ENCODE assay signal across 8 cellular contexts in genomic region chr10:5446390-5446926, GRCh38. TPM values are rescaled to one million over a fixed set of nuclear protein-coding genes. Genes with fewer than 3 reads are reported as not detected.
DNase-seq lines count a peak whose midpoint lies in the region; ATAC-seq and TF ChIP-seq lines count a peak whose summit lies in the region.

No MANE protein-coding gene starts in this region.

- peaks cover 0 to 3% (median 0%) of the 10 kb centered on the region in 3 donors for H3K27me3 Mint-ChIP-seq in CD14-positive monocyte (ENCODE audit: low read depth in 3 of 3)
- no peaks in the 10 kb centered on the region for H3K27me3 Mint-ChIP-seq in GM23338 (ENCODE audit: insufficient read depth, low read depth, poor library complexity)

- H3K27ac Mint-ChIP-seq in CD14-positive monocyte (peak overlapping the region; percentile 10 to 86 (median 43)), GM23338 (peak overlapping the region; percentile 95)

- intact Hi-C loops in CD14-positive monocyte (cut with micrococcal nuclease) = no loop called here

- H3K36me3 Mint-ChIP-seq in CD14-positive monocyte (peaks cover 0 to 4% of the 10 kb centered on the region in 2 donors), GM23338 (ENCODE audit: low read depth) (peaks cover under 1% of the 10 kb centered on the region; the same call in 1 of the 3 replicates)

- peak overlapping the region; percentile 55 for H3K4me3 ChIP-seq in GM23338
- peak overlapping the region; percentile 62 to 83 (median 77) for H3K4me3 ChIP-seq in liver (ENCODE audit: low read depth in 1 of 3, low read length in 3 of 3)

- H2AFZ ChIP-seq in GM23338 = no peak overlapping the region

- H3K9me3 Mint-ChIP-seq in CD14-positive monocyte (no peaks in the 10 kb centered on the region), GM23338 (no peaks in the 10 kb centered on the region)

- ATAC-seq in GM23338 (peak; percentile 97), HG02840 (IDR thresholded peaks at IDR 0.05; ENCODE audit: low FRiP score, unreplicated experiment) (no peak)

- H3K9me2 ChIP-seq in GM23338 (ENCODE audit: insufficient read depth) = no peaks in the 10 kb centered on the region

- TF ChIP-seq RAD21 in liver (IDR thresholded peaks at IDR 0.05) = peak; percentile 60 to 70

- TF ChIP-seq CTCF in CD14-positive monocyte (IDR thresholded peaks at IDR 0.05) (no peak), GM23338 (conservative IDR thresholded peaks at IDR 0.05; ENCODE audit: low read depth in 2 of 2) (no peak), liver (IDR thresholded peaks at IDR 0.05; ENCODE audit: low read depth, low read length, missing input control) (no peak)

- peak overlapping the region; percentile 84 to 93 for H3K4me3 Mint-ChIP-seq in CD14-positive monocyte
- peak overlapping the region; percentile 84 for H3K4me3 Mint-ChIP-seq in GM23338

- H3K9me3 ChIP-seq in liver (ENCODE audit: control insufficient read depth in 4 of 4, low read length in 3 of 4) = no peaks in the 10 kb centered on the region

- H3K27me3 ChIP-seq in GM23338 (ENCODE audit: insufficient read depth) (no peaks in the 10 kb centered on the region), liver (ENCODE audit: control insufficient read depth in 4 of 4, insufficient read depth in 4 of 4, low read length in 3 of 4) (no peaks in the 10 kb centered on the region)

- peak overlapping the region; percentile 70 for H3K4me2 ChIP-seq in GM23338

- DNase-seq in CD14-positive monocyte (ENCODE audit: low spot score) (peak; percentile 67), GM23338 (ENCODE audit: low spot score) (peak; percentile 97), NCI-H2029 (lab: John Stamatoyannopoulos, UW) (peak; percentile 79), dermis microvascular lymphatic vessel endothelial cell (ENCODE audit: low read depth in 2 of 2) (peak; percentile 75 to 91)
- peak; percentile 30 to 67 for DNase-seq in activated CD4-positive, alpha-beta T cell treated with anti-CD3 and anti-CD28 coated beads, Interleukin-2, amount 50 U/mL, for 24 hours (ENCODE audit: low read depth in 1 of 2, low spot score in 1 of 2)
- DNase-seq in stimulated activated CD4-positive, alpha-beta T cell treated with anti-CD3 and anti-CD28 coated beads, Interleukin-2, amount 100 ng/mL, for 4 hours (ENCODE audit: low read depth) = peak; percentile 82

- H3K36me3 ChIP-seq in GM23338 (ENCODE audit: insufficient read depth) (no peaks in the 10 kb centered on the region), liver (ENCODE audit: control insufficient read depth in 4 of 4, insufficient read depth in 3 of 4, low read depth in 1 of 4, low read length in 3 of 4) (no peaks in the 10 kb centered on the region)

- H4K20me1 ChIP-seq in GM23338 (replicated peaks; ENCODE audit: insufficient read depth) = no peaks in the 10 kb centered on the region; the same call in 1 of the 2 replicates

- H3K9ac ChIP-seq in liver (ENCODE audit: low read depth in 1 of 2, low read length in 2 of 2) = peak overlapping the region; percentile 92 to 100

- H3K4me1 Mint-ChIP-seq in CD14-positive monocyte = peaks cover 19% of the 10 kb centered on the region
- peaks cover 28% of the 10 kb centered on the region; the same call in 2 of the 3 replicates for H3K4me1 Mint-ChIP-seq in GM23338

- H3K79me2 ChIP-seq in GM23338 (replicated peaks; ENCODE audit: insufficient read depth) = peaks cover 63% of the 10 kb centered on the region

- no peaks in the 10 kb centered on the region for H3F3A ChIP-seq in GM23338 (replicated peaks; ENCODE audit: low read depth)

- H3K27ac ChIP-seq in GM23338 (ENCODE audit: low read depth) = no peak overlapping the region
- peak overlapping the region; percentile 80 for H3K27ac ChIP-seq in liver (ENCODE audit: low read depth in 1 of 2, low read length in 2 of 2)

- H3K4me1 ChIP-seq in GM23338 (ENCODE audit: insufficient read depth) (peaks cover 38% of the 10 kb centered on the region), liver (ENCODE audit: control insufficient read depth in 4 of 4, insufficient read depth in 4 of 4, low read length in 3 of 4) (peaks cover 0 to 22% (median 9%) of the 10 kb centered on the region in 4 donors)

- 5% methylated on average over 23 of the region's 23 CpGs for WGBS in liver

TF ChIP-seq in GM23338, 12 proteins besides CTCF, POLR2A, EP300 and RAD21:
- TF ChIP-seq CREB1 (CRISPR knock-in tag; IDR thresholded peaks at IDR 0.05; ENCODE audit: low read depth) (peak; percentile 32), POLR2AphosphoS5 (IDR thresholded peaks at IDR 0.05; ENCODE audit: low read depth) (peak; percentile 99), ZNF114 (CRISPR knock-in tag; IDR thresholded peaks at IDR 0.05) (no peak)

TF ChIP-seq in liver, 16 proteins besides CTCF, POLR2A, EP300 and RAD21 (continues in another document):
- TF ChIP-seq FOXA1 (IDR thresholded peaks at IDR 0.05) (peak; percentile 40), ATF3 (IDR thresholded peaks at IDR 0.05) (no peak), RXRA (IDR thresholded peaks at IDR 0.05) (peak in 1 of 2 donors; percentile 35), GABPA (IDR thresholded peaks at IDR 0.05 in 1 of 2, conservative IDR thresholded peaks at IDR 0.05 in 1 of 2) (no peak), REST (IDR thresholded peaks at IDR 0.05) (peak; percentile 95), TAF1 (conservative IDR thresholded peaks at IDR 0.05) (peak; percentile 100), NR2F2 (IDR thresholded peaks at IDR 0.05) (no peak), HNF4G (IDR thresholded peaks at IDR 0.05) (no peak), HNF4A (conservative IDR thresholded peaks at IDR 0.05) (peak in 1 of 2 donors; percentile 52), MAX (IDR thresholded peaks at IDR 0.05) (peak; percentile 87), FOXA2 (IDR thresholded peaks at IDR 0.05) (no peak), JUND (IDR thresholded peaks at IDR 0.05) (no peak), YY1 (IDR thresholded peaks at IDR 0.05) (peak; percentile 64), SP1 (IDR thresholded peaks at IDR 0.05) (peak; percentile 74)

RNA-seq across cellular contexts. Expression of gene NET1, which starts 34.1 kb away (rescaled TPM):
- polyA plus RNA-seq in CD14-positive monocyte = 1 to 10 TPM; 1.2 to 1.4 TPM
- total RNA-seq in GM23338 (2014; rRNA removed; shearing (Covaris generic)) = 93.9 and 98.3 TPM in 2 replicates
- 39.8 and 47.9 TPM in 2 replicates for polyA plus RNA-seq in GM23338 (2016; fragmentation: Nextera tagmentation; extraction: Ambion mirVana)
- total RNA-seq in dermis microvascular lymphatic vessel endothelial cell = 20.0 and 20.7 TPM in 2 replicates
- 10 to 100 TPM; 34.9 to 38.6 TPM for total RNA-seq in liver
- 10 to 100 TPM; 16.2 TPM for polyA plus RNA-seq in liver

RNA-seq across cellular contexts. Expression of gene TUBAL3, which starts 41.8 kb away (rescaled TPM):
- not detected for polyA plus RNA-seq in CD14-positive monocyte
- total RNA-seq in GM23338 (2014; rRNA removed; shearing (Covaris generic)) = not detected in 2 replicates
- not detected in 2 replicates for polyA plus RNA-seq in GM23338 (2016; fragmentation: Nextera tagmentation; extraction: Ambion mirVana)
- total RNA-seq in dermis microvascular lymphatic vessel endothelial cell = not detected in 2 replicates
- total RNA-seq in liver = under 1 TPM in 1 of 2 donors, not detected in 1; 0.75 TPM
- not detected for polyA plus RNA-seq in liver

RNA-seq across cellular contexts. Expression of gene CALML5, which starts 52.9 kb away (rescaled TPM):
- polyA plus RNA-seq in CD14-positive monocyte = not detected
- total RNA-seq in GM23338 (2014; rRNA removed; shearing (Covaris generic)) = 0.27 TPM in 1 of 2 replicates, not detected in the other
- 0.26 and 0.40 TPM in 2 replicates for polyA plus RNA-seq in GM23338 (2016; fragmentation: Nextera tagmentation; extraction: Ambion mirVana)
- not detected in 2 replicates for total RNA-seq in dermis microvascular lymphatic vessel endothelial cell
- not detected for total RNA-seq in liver
- polyA plus RNA-seq in liver = not detected
